In genomic region chr1:240621249-240621648, GRCh38 we compare ENCODE assay signal across 22 cellular contexts. TPM values are rescaled to one million over a fixed set of nuclear protein-coding genes. Genes with fewer than 3 reads are reported as not detected.
A peak's percentile ranks its signal among the peaks of the same experiment; 100 is the strongest.
DNase-seq lines count a peak whose midpoint lies in the region; ATAC-seq and TF ChIP-seq lines count a peak whose summit lies in the region.
"Had no signal": no experiment of that assay in that cellular context is flagged by ENCODE, and none has a peak within 500 bp of the region (broad histone marks: within the 10 kb centered on the region; RNA-seq: fewer than 3 reads in every experiment).

No MANE protein-coding gene starts in this region.

- H3K9ac ChIP-seq in endodermal cell (ENCODE audit: extremely low read depth, low read length, poor library complexity, severe bottlenecking), result no peak overlapping the region

- H3K27me3 Mint-ChIP-seq in endodermal cell (ENCODE audit: insufficient read depth), result no peaks in the 10 kb centered on the region

- peaks cover 2% of the 10 kb centered on the region for H3K4me1 Mint-ChIP-seq in endodermal cell
- H3K4me1 Mint-ChIP-seq: CD4-positive, CD25-positive, alpha-beta regulatory T cell had no signal

- no peaks in the 10 kb centered on the region for H3K27me3 ChIP-seq in endodermal cell (ENCODE audit: control insufficient read depth, insufficient read depth, low read length, poor library complexity, severe bottlenecking)
- H3K27me3 ChIP-seq: BE2C had no signal

- TF ChIP-seq CTCF in endodermal cell (conservative IDR thresholded peaks at IDR 0.05) (no peak), GM10266 (IDR thresholded peaks at IDR 0.05; ENCODE audit: control insufficient read depth, insufficient read depth, low read depth, missing control alignments) (no peak)

- DNase-seq in Caki2 (ENCODE audit: low read depth), result peak; percentile 44
- DNase-seq in NCI-H226, result peak; percentile 74
- DNase-seq in endodermal cell, result no peak
- DNase-seq in non-pigmented ciliary epithelial cell (ENCODE audit: low read depth), result peak; percentile 24
- no peak for DNase-seq in GM10266 (ENCODE audit: extremely low spot score)
- DNase-seq in NCI-H446 treated with DMSO at 0.1 percent for 48 hours (lab: John Stamatoyannopoulos, UW), result no peak
- DNase-seq in foreskin melanocyte, result no peak
- DNase-seq: BE2C; CD4-positive, CD25-positive, alpha-beta regulatory T cell; COR-L47; GF-D8; GOT3; NCI-H1105; NCI-H2081; NCI-H510A treated with DMSO at 0.1 percent for 48 hours; NCI-H774; PC-3; RPMI8226; SIG-M5 had no signal

- WGBS in endodermal cell (ENCODE audit: insufficient coverage in 1 of 2, insufficient read length in 1 of 2), 2 experiments, result 90 to 93% methylated on average over 2 of the region's 2 CpGs

- H3K4me3 ChIP-seq in endodermal cell (ENCODE audit: low read length), result no peak overlapping the region
- H3K4me3 ChIP-seq: GM12878 had no signal

- no peaks in the 10 kb centered on the region for H3K9me3 ChIP-seq in endodermal cell (ENCODE audit: control insufficient read depth, low read length)
- H3K9me3 ChIP-seq: BE2C had no signal

- no peaks in the 10 kb centered on the region for H3K36me3 ChIP-seq in endodermal cell (ENCODE audit: control insufficient read depth, insufficient read depth, low read length)
- H3K36me3 ChIP-seq: BE2C had no signal

- ATAC-seq in GM21619 (IDR thresholded peaks at IDR 0.05; ENCODE audit: unreplicated experiment), result no peak
- ATAC-seq: GM12878, HCT116, PC-3 had no signal

- no peak overlapping the region for H3K27ac ChIP-seq in endodermal cell (ENCODE audit: low read depth, low read length)

- no peaks in the 10 kb centered on the region for H3K9me3 Mint-ChIP-seq in endodermal cell

- H3K27ac Mint-ChIP-seq in endodermal cell, result peak overlapping the region; percentile 33
- H3K27ac Mint-ChIP-seq: CD4-positive, CD25-positive, alpha-beta regulatory T cell had no signal

- H3K36me3 Mint-ChIP-seq in endodermal cell (ENCODE audit: low read depth), result no peaks in the 10 kb centered on the region
- H3K36me3 Mint-ChIP-seq: CD4-positive, CD25-positive, alpha-beta regulatory T cell had no signal

- H3K4me1 ChIP-seq in endodermal cell (ENCODE audit: control insufficient read depth, insufficient read depth, low read length), result no peaks in the 10 kb centered on the region

- in situ Hi-C loops in Caki2 (cut with HindIII; ENCODE audit: low pct_unique_long_range_greater_than_20kb, low sequenced_read_pairs), result no loop called here

- H3K4me3 Mint-ChIP-seq in endodermal cell, result no peak overlapping the region
- H3K4me3 Mint-ChIP-seq: CD4-positive, CD25-positive, alpha-beta regulatory T cell had no signal

RNA-seq across cellular contexts. Expression of gene GREM2, which starts 9.3 kb away (rescaled TPM):
- total RNA-seq in Caki2 (2014; rRNA removed; shearing (Covaris generic); ENCODE audit: low replicate concordance), result 0.34 TPM in 1 of 2 replicates, not detected in the other
- 10 to 100 TPM in 1 of 2 donors, 1 to 10 TPM in 1; 7.8 to 10.9 TPM for total RNA-seq in endodermal cell
- 6.3 TPM for polyA plus RNA-seq in endodermal cell (2013, experiment 1 of 2)
- polyA plus RNA-seq in endodermal cell (2013, experiment 2 of 2), result 6.1 TPM
- total RNA-seq: CD4-positive, CD25-positive, alpha-beta regulatory T cell; GM12878; PC-3 had no signal
- polyA plus RNA-seq: CD4-positive, CD25-positive, alpha-beta regulatory T cell; GM12878 had no signal

Comparison
In these comparisons a context has a peak if more than half of its experiments do, and no peak if none do; other contexts are left out.
1. DNase-seq: peak in Caki2 (single experiment), NCI-H226 (single experiment) and non-pigmented ciliary epithelial cell (single experiment); none in endodermal cell (single experiment), GM10266 (single experiment), NCI-H446 treated with DMSO at 0.1 percent for 48 hours (single experiment) and foreskin melanocyte (single experiment).